ENCODE assay signal across 18 cellular contexts in the genomic region with DNA sequence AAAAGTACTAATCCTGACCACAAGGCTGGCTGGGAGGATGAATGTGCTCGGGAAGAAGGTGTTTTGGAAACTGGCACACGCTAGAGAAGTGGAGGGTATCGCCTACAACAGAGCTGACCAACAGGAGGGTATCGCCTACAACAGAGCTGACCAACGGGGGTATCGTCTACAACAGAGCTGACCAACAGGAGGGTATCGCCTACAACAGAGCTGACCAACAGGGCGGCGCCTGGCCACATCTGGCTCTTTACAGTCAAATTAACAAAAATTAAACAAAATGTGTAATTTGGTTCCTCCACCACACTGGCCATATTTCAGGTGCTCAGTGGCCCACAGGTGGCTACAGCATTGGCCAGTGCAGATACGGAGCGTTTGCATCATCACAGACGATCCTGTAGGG.
DNase-seq lines count a peak whose midpoint lies in the region; ATAC-seq, FAIRE-seq and TF ChIP-seq lines count a peak whose summit lies in the region.
"Had no signal": no experiment of that assay in that cellular context is flagged by ENCODE, and none has a peak within 500 bp of the region (broad histone marks: within the 10 kb centered on the region; RNA-seq: fewer than 3 reads in every experiment).

No MANE protein-coding gene starts in this region.

- H3K9ac ChIP-seq in OCI-LY3 (ENCODE audit: low read length) (no peak overlapping the region), H1 (replicated peaks in 1 of 4; ENCODE audit: extremely low read depth in 1 of 4, low read depth in 3 of 4, low read length in 3 of 4) (no peak overlapping the region)

- no peak overlapping the region for H2BK12ac ChIP-seq in H1 (ENCODE audit: low read depth, low read length)

- 90% methylated on average over 12 of the region's 12 CpGs; no CpG with 5 or more reads in 1 of the 2 experiments for WGBS in H1 (ENCODE audit: extremely low coverage in 1 of 2, insufficient coverage in 1 of 2, insufficient read length in 1 of 2, insufficient replicate concordance in 2 of 2, low coverage in 1 of 2, low lambda C conversion rate in 2 of 2, missing lambda C conversion rate in 1 of 2), 2 experiments

- H3K4me3 Mint-ChIP-seq in activated T-cell treated with anti-CD3 and anti-CD28 coated beads, Interleukin-2, amount 50 U/mL, for 72 hours, result no peak overlapping the region
- no peak overlapping the region for H3K4me3 Mint-ChIP-seq in CD4-positive, alpha-beta T cell
- H3K4me3 Mint-ChIP-seq: activated CD4-positive, alpha-beta T cell treated with anti-CD3 and anti-CD28 coated beads, Interleukin-2, amount 10 ng/mL, durations not matched to agents 7 days and 5 days; activated naive CD4-positive, alpha-beta T cell treated with anti-CD3 and anti-CD28 coated beads, Interleukin-2, amount 10 ng/mL, durations not matched to agents 7 days and 5 days; CD8-positive, alpha-beta memory T cell; dendritic cell treated with granulocyte-macrophage colony-stimulating factor and Interleukin-4, amounts not matched to agents 40 ng/mL and 50 ng/mL, for 4 days; nephron; stimulated activated naive CD8-positive, alpha-beta T cell treated with anti-CD3 and anti-CD28 coated beads, Interleukin-15, Interleukin-2, amounts not matched to agents 100 ng/mL and 50 ng/mL, for 24 hours had no signal

- peaks cover 34% of the 10 kb centered on the region for H3K79me2 ChIP-seq in OCI-LY3 (ENCODE audit: low read length)
- peaks cover 0 to 46% of the 10 kb centered on the region in 2 experiments; a peak in 3 of 4 replicates for H3K79me2 ChIP-seq in H1 (ENCODE audit: control insufficient read depth in 1 of 2, insufficient read depth in 2 of 2, low read length in 2 of 2)

- H3K4me3 ChIP-seq in OCI-LY3 (ENCODE audit: low read length) (no peak overlapping the region), H1 (ENCODE audit: extremely low read depth in 1 of 4, insufficient read depth in 2 of 4, low read depth in 3 of 4, low read length in 4 of 4) (no peak overlapping the region), retinal pigment epithelial cell (ENCODE audit: low read length) (no peak overlapping the region), H7 (ENCODE audit: insufficient read depth, low read depth, low read length) (no peak overlapping the region)
- H3K4me3 ChIP-seq: heart left ventricle, lower lobe of right lung had no signal

- no peak overlapping the region for H3K4me2 ChIP-seq in OCI-LY3 (ENCODE audit: low read length)
- no peak overlapping the region for H3K4me2 ChIP-seq in H1 (ENCODE audit: insufficient read depth in 1 of 2, low read depth in 2 of 2, low read length in 2 of 2)

- no peak for FAIRE-seq in H1 (lab: Jason Lieb, UNC)

- no peaks in the 10 kb centered on the region for H3K27me3 Mint-ChIP-seq in activated T-cell treated with anti-CD3 and anti-CD28 coated beads, Interleukin-2, amount 50 U/mL, for 72 hours (ENCODE audit: low read depth)
- no peaks in the 10 kb centered on the region for H3K27me3 Mint-ChIP-seq in CD4-positive, alpha-beta T cell
- H3K27me3 Mint-ChIP-seq: activated CD4-positive, alpha-beta T cell treated with anti-CD3 and anti-CD28 coated beads, Interleukin-2, amount 10 ng/mL, durations not matched to agents 7 days and 5 days; activated naive CD4-positive, alpha-beta T cell treated with anti-CD3 and anti-CD28 coated beads, Interleukin-2, amount 10 ng/mL, durations not matched to agents 7 days and 5 days; CD8-positive, alpha-beta memory T cell; dendritic cell treated with granulocyte-macrophage colony-stimulating factor and Interleukin-4, amounts not matched to agents 40 ng/mL and 50 ng/mL, for 4 days; stimulated activated naive CD8-positive, alpha-beta T cell treated with anti-CD3 and anti-CD28 coated beads, Interleukin-15, Interleukin-2, amounts not matched to agents 100 ng/mL and 50 ng/mL, for 24 hours had no signal

- POLR2A ChIA-PET in H1 (lab: Charles Lee; ENCODE audit: partially characterized antibody), result interaction anchor here (0.5 to 1.5 kb wide), 3 partner anchors 19 to 187 kb away, joined by 3 to 5 read pairs (median 4); no protein-coding TSS in a partner anchor
- POLR2A ChIA-PET in CD4-positive, alpha-beta T cell (lab: Charles Lee), result no interaction called here

- TF ChIP-seq CTCF in OCI-LY3 (IDR thresholded peaks at IDR 0.05; ENCODE audit: low read depth, low read length) (peak; percentile 28; the same call in 1 of the 2 replicates), H1 (IDR thresholded peaks at IDR 0.05; ENCODE audit: control extremely low read depth in 1 of 3, insufficient read depth in 1 of 3, low read depth in 1 of 3, low read length in 3 of 3) (peak; percentile 36 to 59 (median 49)), retinal pigment epithelial cell (conservative IDR thresholded peaks at IDR 0.05; ENCODE audit: low read depth, low read length) (peak; percentile 24)
- TF ChIP-seq CTCF in CD4-positive, alpha-beta T cell (IDR thresholded peaks at IDR 0.05), result no peak

- H3K4ac ChIP-seq in H1 (replicated peaks; ENCODE audit: insufficient read length, low read depth, low read length), result no peak overlapping the region

- no peaks in the 10 kb centered on the region for H3K27me3 ChIP-seq in OCI-LY3 (ENCODE audit: low read depth, low read length)
- H3K27me3 ChIP-seq in H1 (replicated peaks in 1 of 4; ENCODE audit: control insufficient read depth in 3 of 4, extremely low read depth in 1 of 4, insufficient read depth in 3 of 4, low read length in 3 of 4), result no peaks in the 10 kb centered on the region
- H3K27me3 ChIP-seq in H7 (ENCODE audit: control insufficient read depth, insufficient read depth, low read length), result no peaks in the 10 kb centered on the region
- H3K27me3 ChIP-seq in CD4-positive, alpha-beta T cell (ENCODE audit: control insufficient read depth, insufficient read depth, low read length), result no peaks in the 10 kb centered on the region
- H3K27me3 ChIP-seq: heart left ventricle had no signal

- TF ChIP-seq EP300 in H1 (IDR thresholded peaks at IDR 0.05; ENCODE audit: borderline replicate concordance in 1 of 2, low read depth in 2 of 2, low read length in 2 of 2), result no peak

- intact Hi-C loops in CD4-positive, alpha-beta T cell (cut with DNase I, micrococcal nuclease), result no loop called here

- H4K8ac ChIP-seq in H1 (ENCODE audit: extremely low read depth, insufficient read depth, low read length), result no peak overlapping the region

- no peak for TF ChIP-seq RAD21 in H1 (IDR thresholded peaks at IDR 0.05 in 1 of 2, conservative IDR thresholded peaks at IDR 0.05 in 1 of 2; ENCODE audit: low read depth in 2 of 2, low read length in 2 of 2)

- H2BK20ac ChIP-seq in H1 (ENCODE audit: low read length), result no peak overlapping the region

- H3K18ac ChIP-seq in H1 (ENCODE audit: extremely low read depth, low read length), result no peak overlapping the region

- H3K4me1 ChIP-seq in OCI-LY3 (ENCODE audit: low read length), result no peaks in the 10 kb centered on the region
- peaks cover 0 to 5% (median 4%) of the 10 kb centered on the region in 4 experiments; a peak in 4 of 7 replicates for H3K4me1 ChIP-seq in H1 (replicated peaks in 1 of 4; ENCODE audit: control insufficient read depth in 3 of 4, insufficient read depth in 4 of 4, low read length in 3 of 4)

- H3K36me3 ChIP-seq in OCI-LY3 (replicated peaks; ENCODE audit: low read depth, low read length), result no peaks in the 10 kb centered on the region
- no peaks in the 10 kb centered on the region for H3K36me3 ChIP-seq in H1 (ENCODE audit: control insufficient read depth in 2 of 4, insufficient read depth in 4 of 4, low read length in 3 of 4)
- H3K36me3 ChIP-seq in H7 (replicated peaks; ENCODE audit: control insufficient read depth, insufficient read depth, low read length), result no peaks in the 10 kb centered on the region
- H3K36me3 ChIP-seq: heart left ventricle, lower lobe of right lung had no signal

- H3K36me3 Mint-ChIP-seq in activated T-cell treated with anti-CD3 and anti-CD28 coated beads, Interleukin-2, amount 50 U/mL, for 72 hours (ENCODE audit: insufficient read depth in 2 of 2), result no peaks in the 10 kb centered on the region
- H3K36me3 Mint-ChIP-seq in CD4-positive, alpha-beta T cell (ENCODE audit: low read depth), result no peaks in the 10 kb centered on the region
- H3K36me3 Mint-ChIP-seq: activated naive CD4-positive, alpha-beta T cell treated with anti-CD3 and anti-CD28 coated beads, Interleukin-2, amount 10 ng/mL, durations not matched to agents 7 days and 5 days had no signal

- H2AK5ac ChIP-seq in H1 (ENCODE audit: low read depth, low read length), result no peak overlapping the region

- H3K79me1 ChIP-seq in H1 (ENCODE audit: low read depth, low read length), result peaks cover 6% of the 10 kb centered on the region; the same call in 1 of the 2 replicates

- H3K27ac ChIP-seq in OCI-LY3 (ENCODE audit: low read length) (no peak overlapping the region), H1 (ENCODE audit: low read depth, low read length) (no peak overlapping the region)
- no peak overlapping the region for H3K27ac ChIP-seq in CD4-positive, alpha-beta T cell (ENCODE audit: low read depth, low read length)
- H3K27ac ChIP-seq: heart left ventricle, lower lobe of right lung had no signal

- H3K4me1 Mint-ChIP-seq in activated T-cell treated with anti-CD3 and anti-CD28 coated beads, Interleukin-2, amount 50 U/mL, for 72 hours (ENCODE audit: low read depth), result peaks cover 32% of the 10 kb centered on the region
- peaks cover 28% of the 10 kb centered on the region for H3K4me1 Mint-ChIP-seq in CD4-positive, alpha-beta T cell (ENCODE audit: low read depth)
- H3K4me1 Mint-ChIP-seq: activated naive CD4-positive, alpha-beta T cell treated with anti-CD3 and anti-CD28 coated beads, Interleukin-2, amount 10 ng/mL, durations not matched to agents 7 days and 5 days had no signal

- CTCF ChIA-PET in H1 (lab: Charles Lee; ENCODE audit: partially characterized antibody), result interaction anchor here (0.7 to 4.4 kb wide), 25 partner anchors 9 to 190 kb away, joined by 3 to 35 read pairs (median 4); no protein-coding TSS in a partner anchor
- CTCF ChIA-PET in CD4-positive, alpha-beta T cell (lab: Charles Lee), result interaction anchor here (0.9 kb wide), 1 partner anchor 9 kb away, joined by 3 read pairs; no protein-coding TSS in a partner anchor

- H4K5ac ChIP-seq in H1 (ENCODE audit: insufficient read length, low read depth, low read length), result no peak overlapping the region

- DNase-seq in activated T-cell treated with anti-CD3 and anti-CD28 coated beads, Interleukin-2, amount 50 U/mL, for 72 hours, result no peak
- no peak for DNase-seq in activated T-cell treated with anti-CD3 and anti-CD28 coated beads, Interleukin-2, amount 50 U/mL, for 48 hours
- no peak for DNase-seq in H1 (ENCODE audit: low read depth in 1 of 2, low spot score in 2 of 2)
- DNase-seq in retinal pigment epithelial cell (ENCODE audit: low read depth), result no peak
- no peak for DNase-seq in H7
- no peak for DNase-seq in CD4-positive, alpha-beta T cell
- DNase-seq: activated CD4-positive, alpha-beta T cell treated with anti-CD3 and anti-CD28 coated beads, Interleukin-2, amount 10 ng/mL, durations not matched to agents 7 days and 5 days; activated naive CD4-positive, alpha-beta T cell treated with anti-CD3 and anti-CD28 coated beads, Interleukin-2, amount 10 ng/mL, durations not matched to agents 7 days and 5 days; CD8-positive, alpha-beta memory T cell; lower lobe of right lung; NCI-H1417 treated with DMSO at 0.1 percent for 48 hours; NCI-H2171 treated with DMSO at 0.1 percent for 48 hours had no signal

- H2BK5ac ChIP-seq in H1 (ENCODE audit: low read depth, low read length), result no peak overlapping the region

- no peak overlapping the region for H3K56ac ChIP-seq in H1 (replicated peaks; ENCODE audit: insufficient read length, low read depth, low read length)

- no peak overlapping the region for H2BK15ac ChIP-seq in H1 (ENCODE audit: low read length)

- TF ChIP-seq POLR2A in H1 (IDR thresholded peaks at IDR 0.05; ENCODE audit: control extremely low read depth in 1 of 2, low read depth in 2 of 2, low read length in 2 of 2), result no peak

- H3K23ac ChIP-seq in H1 (ENCODE audit: insufficient read length), result no peak overlapping the region

- peaks cover 0 to 2% of the 10 kb centered on the region in 2 donors for H3K9me3 Mint-ChIP-seq in activated T-cell treated with anti-CD3 and anti-CD28 coated beads, Interleukin-2, amount 50 U/mL, for 72 hours
- no peaks in the 10 kb centered on the region for H3K9me3 Mint-ChIP-seq in CD4-positive, alpha-beta T cell
- H3K9me3 Mint-ChIP-seq: activated CD4-positive, alpha-beta T cell treated with anti-CD3 and anti-CD28 coated beads, Interleukin-2, amount 10 ng/mL, durations not matched to agents 7 days and 5 days; activated naive CD4-positive, alpha-beta T cell treated with anti-CD3 and anti-CD28 coated beads, Interleukin-2, amount 10 ng/mL, durations not matched to agents 7 days and 5 days; CD8-positive, alpha-beta memory T cell; dendritic cell treated with granulocyte-macrophage colony-stimulating factor and Interleukin-4, amounts not matched to agents 40 ng/mL and 50 ng/mL, for 4 days; nephron; stimulated activated naive CD8-positive, alpha-beta T cell treated with anti-CD3 and anti-CD28 coated beads, Interleukin-15, Interleukin-2, amounts not matched to agents 100 ng/mL and 50 ng/mL, for 24 hours had no signal

- no peaks in the 10 kb centered on the region for H3K23me2 ChIP-seq in H1 (ENCODE audit: low read depth, low read length)

- H4K20me1 ChIP-seq in OCI-LY3 (ENCODE audit: insufficient read depth, low read length) (peaks cover 58% of the 10 kb centered on the region), H1 (replicated peaks in 1 of 2; ENCODE audit: control insufficient read depth in 1 of 2, insufficient read depth in 2 of 2, low read length in 2 of 2) (peaks cover 10 to 21% of the 10 kb centered on the region in 2 experiments)

- ATAC-seq in activated T-cell treated with anti-CD3 and anti-CD28 coated beads, Interleukin-2, amount 50 U/mL, for 72 hours (replicated peaks in 1 of 2), result no peak
- no peak for ATAC-seq in CD4-positive, alpha-beta T cell (ENCODE audit: poor library complexity)
- no peak for ATAC-seq in GM21360 (IDR thresholded peaks at IDR 0.05; ENCODE audit: unreplicated experiment)
- ATAC-seq: heart left ventricle had no signal

- peak overlapping the region; percentile 42 for H3K27ac Mint-ChIP-seq in activated T-cell treated with anti-CD3 and anti-CD28 coated beads, Interleukin-2, amount 50 U/mL, for 72 hours
- no peak overlapping the region for H3K27ac Mint-ChIP-seq in CD4-positive, alpha-beta T cell
- H3K27ac Mint-ChIP-seq: activated CD4-positive, alpha-beta T cell treated with anti-CD3 and anti-CD28 coated beads, Interleukin-2, amount 10 ng/mL, durations not matched to agents 7 days and 5 days; activated naive CD4-positive, alpha-beta T cell treated with anti-CD3 and anti-CD28 coated beads, Interleukin-2, amount 10 ng/mL, durations not matched to agents 7 days and 5 days; dendritic cell treated with granulocyte-macrophage colony-stimulating factor and Interleukin-4, amounts not matched to agents 40 ng/mL and 50 ng/mL, for 4 days; stimulated activated naive CD8-positive, alpha-beta T cell treated with anti-CD3 and anti-CD28 coated beads, Interleukin-15, Interleukin-2, amounts not matched to agents 100 ng/mL and 50 ng/mL, for 24 hours had no signal

- H2BK120ac ChIP-seq in H1 (replicated peaks; ENCODE audit: low read depth, low read length), result no peak overlapping the region

- H3K14ac ChIP-seq in H1 (ENCODE audit: insufficient read length), result no peak overlapping the region

- no peak overlapping the region for H4K91ac ChIP-seq in H1 (replicated peaks; ENCODE audit: insufficient read length, low read length)

- H3K9me3 ChIP-seq in OCI-LY3 (ENCODE audit: insufficient read depth, low read length), result no peaks in the 10 kb centered on the region
- H3K9me3 ChIP-seq in H1 (ENCODE audit: insufficient read depth in 2 of 2, low read depth in 1 of 2, low read length in 1 of 2), result no peaks in the 10 kb centered on the region
- H3K9me3 ChIP-seq in CD4-positive, alpha-beta T cell (ENCODE audit: control insufficient read depth, low read length), result no peaks in the 10 kb centered on the region
- H3K9me3 ChIP-seq: heart left ventricle, lower lobe of right lung had no signal

- H2AFZ ChIP-seq in OCI-LY3 (ENCODE audit: low read depth, low read length), result no peak overlapping the region
- no peak overlapping the region for H2AFZ ChIP-seq in H1 (ENCODE audit: low read length)
